ENCODE assay signal across 9 cellular contexts in genomic region chr1:76939107-76939816, GRCh38.
DNase-seq lines count a peak whose midpoint lies in the region; ATAC-seq, FAIRE-seq and TF ChIP-seq lines count a peak whose summit lies in the region.
"Had no signal": no experiment of that assay in that cellular context is flagged by ENCODE, and none has a peak within 500 bp of the region (broad histone marks: within the 10 kb centered on the region; RNA-seq: fewer than 3 reads in every experiment).

No MANE protein-coding gene starts in this region.

- DNase-seq in GM12865 (ENCODE audit: low read depth) (peak; percentile 35), H54 (ENCODE audit: insufficient read length, low spot score) (no peak), NOMO-1 treated with DMSO at 0.1 percent for 48 hours (lab: John Stamatoyannopoulos, UW; ENCODE audit: unreplicated experiment) (peak; percentile 73), left lung (no peak), tibial nerve (ENCODE audit: low spot score in 2 of 2) (no peak), left lobe of liver (ENCODE audit: low spot score) (no peak), GM12891 (ENCODE audit: insufficient read length, low spot score) (no peak)
- no peak for DNase-seq in CD8-positive, alpha-beta T cell
- DNase-seq: activated gamma-delta T cell had no signal

- H3K9me3 ChIP-seq in left lung (no peaks in the 10 kb centered on the region), tibial nerve (no peaks in the 10 kb centered on the region)
- H3K9me3 ChIP-seq in CD8-positive, alpha-beta T cell (ENCODE audit: low read length): no peaks in the 10 kb centered on the region

- H3K27me3 Mint-ChIP-seq in CD8-positive, alpha-beta T cell (ENCODE audit: low read depth): peaks cover 5% of the 10 kb centered on the region

- TF ChIP-seq POLR2A in H54 (IDR thresholded peaks at IDR 0.05; ENCODE audit: low read depth, low read length) (no peak), tibial nerve (IDR thresholded peaks at IDR 0.05) (no peak), GM12891 (IDR thresholded peaks at IDR 0.05; ENCODE audit: low read depth, low read length) (no peak)

- CTCF ChIA-PET in CD8-positive, alpha-beta T cell (lab: Charles Lee): interaction anchor here (0.6 kb wide), 1 partner anchor 785 kb away, joined by 3 read pairs; no protein-coding TSS in a partner anchor

- H3K4me3 Mint-ChIP-seq in CD8-positive, alpha-beta T cell: no peak overlapping the region

- no peak overlapping the region for H3K27ac Mint-ChIP-seq in CD8-positive, alpha-beta T cell

- no peaks in the 10 kb centered on the region for H3K36me3 Mint-ChIP-seq in CD8-positive, alpha-beta T cell

- H3K27ac ChIP-seq in left lung (no peak overlapping the region), tibial nerve (peak overlapping the region in 1 of 4 donors; percentile 10)
- H3K27ac ChIP-seq in CD8-positive, alpha-beta T cell (ENCODE audit: low read depth, low read length): no peak overlapping the region

- ATAC-seq in left lung (peak; percentile 59), left lobe of liver (no peak)
- ATAC-seq in CD8-positive, alpha-beta T cell: no peak

- TF ChIP-seq CTCF in GM12865 (IDR thresholded peaks at IDR 0.05; ENCODE audit: insufficient read depth, low read depth, low read length, missing control alignments) (no peak), left lung (IDR thresholded peaks at IDR 0.05) (no peak), tibial nerve (IDR thresholded peaks at IDR 0.05) (no peak)
- no peak for TF ChIP-seq CTCF in CD8-positive, alpha-beta T cell (IDR thresholded peaks at IDR 0.05)

- H3K4me3 ChIP-seq in GM12865 (ENCODE audit: low read depth, low read length): no peak overlapping the region
- no peak overlapping the region for H3K4me3 ChIP-seq in left lung
- no peak overlapping the region for H3K4me3 ChIP-seq in tibial nerve
- H3K4me3 ChIP-seq in CD8-positive, alpha-beta T cell (ENCODE audit: low read depth, low read length): no peak overlapping the region

- no peaks in the 10 kb centered on the region for H3K9me3 Mint-ChIP-seq in CD8-positive, alpha-beta T cell

- intact Hi-C loops in left lung (cut with DNase I): no loop called here
- intact Hi-C loops in CD8-positive, alpha-beta T cell (cut with DNase I, micrococcal nuclease): no loop called here

- FAIRE-seq in H54 (lab: Jason Lieb, UNC) (peak; percentile 82), GM12891 (lab: Jason Lieb, UNC) (no peak)

- POLR2A ChIA-PET in CD8-positive, alpha-beta T cell (lab: Charles Lee): no interaction called here

- H3K4me1 Mint-ChIP-seq in CD8-positive, alpha-beta T cell (ENCODE audit: low read depth): no peaks in the 10 kb centered on the region

- peaks cover 0 to 6% of the 10 kb centered on the region in 2 donors for H3K4me1 ChIP-seq in left lung
- H3K4me1 ChIP-seq in tibial nerve: peaks cover 0 to 35% (median 5%) of the 10 kb centered on the region in 4 donors
- no peaks in the 10 kb centered on the region for H3K4me1 ChIP-seq in CD8-positive, alpha-beta T cell (ENCODE audit: insufficient read depth, low read length)

- H3K27me3 ChIP-seq in left lung (no peaks in the 10 kb centered on the region), tibial nerve (no peaks in the 10 kb centered on the region)
- H3K27me3 ChIP-seq in CD8-positive, alpha-beta T cell (ENCODE audit: insufficient read depth, low read length): no peaks in the 10 kb centered on the region

- no peak for TF ChIP-seq EP300 in tibial nerve (IDR thresholded peaks at IDR 0.05)

- no peaks in the 10 kb centered on the region for H3K36me3 ChIP-seq in left lung
- no peaks in the 10 kb centered on the region for H3K36me3 ChIP-seq in tibial nerve
- no peaks in the 10 kb centered on the region for H3K36me3 ChIP-seq in CD8-positive, alpha-beta T cell (ENCODE audit: insufficient read depth, low read length)

- 46 to 49% methylated on average over 8 of the region's 8 CpGs for WGBS in tibial nerve, 2 donors

TF ChIP-seq in GM12891, 5 proteins besides CTCF, POLR2A, EP300 and RAD21:
- TF ChIP-seq POLR2AphosphoS5 (IDR thresholded peaks at IDR 0.05; ENCODE audit: low read depth, low read length): no peak
- no peak for TF ChIP-seq POU2F2 (IDR thresholded peaks at IDR 0.05; ENCODE audit: low read depth, low read length)
- TF ChIP-seq TAF1 (IDR thresholded peaks at IDR 0.05; ENCODE audit: low read depth, low read length): no peak
- TF ChIP-seq PAX5 (IDR thresholded peaks at IDR 0.05; ENCODE audit: insufficient read depth, low read length, severe bottlenecking): no peak
- TF ChIP-seq SPI1 (IDR thresholded peaks at IDR 0.05; ENCODE audit: low read depth, low read length): no peak

Comparison
In these comparisons a context has a peak if more than half of its experiments do, and no peak if none do; other contexts are left out.
1. DNase-seq: peak in GM12865 (single experiment) and NOMO-1 treated with DMSO at 0.1 percent for 48 hours (single experiment); none in H54 (single experiment), left lung (0 of 2), tibial nerve (0 of 2), left lobe of liver (single experiment), GM12891 (single experiment) and CD8-positive, alpha-beta T cell (0 of 7).